ENCODE assay signal across 1 cellular context in the genomic region with DNA sequence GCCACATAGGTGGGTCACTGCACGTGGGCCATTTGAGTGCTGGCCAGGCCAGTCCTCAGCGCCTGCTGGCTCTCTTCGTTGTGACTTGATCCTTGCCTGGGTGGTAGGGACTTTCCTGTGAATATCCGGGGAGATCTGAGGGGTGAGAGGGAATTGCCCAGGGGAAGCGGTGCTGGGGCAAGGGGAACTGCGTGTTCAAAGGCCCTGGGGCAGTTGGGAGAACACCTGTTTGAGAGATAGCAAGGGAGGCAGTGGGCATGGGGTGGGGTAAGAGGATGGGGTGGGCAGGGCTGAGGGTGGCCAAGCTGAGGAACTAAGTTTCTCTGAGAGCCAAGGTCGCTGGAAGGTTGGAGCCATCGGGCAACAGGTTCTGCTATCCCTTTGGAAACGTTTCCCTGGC.
TF ChIP-seq lines count a peak whose summit lies in the region.

No MANE protein-coding gene starts in this region.

TF ChIP-seq in GM12878, 131 proteins besides CTCF, POLR2A, EP300 and RAD21:
- TF ChIP-seq SMC3 (IDR thresholded peaks at IDR 0.05; ENCODE audit: borderline replicate concordance, low read length) (no peak), TCF3 (IDR thresholded peaks at IDR 0.05; ENCODE audit: borderline replicate concordance, insufficient read depth, low read depth, low read length) (no peak), ZNF384 (IDR thresholded peaks at IDR 0.05; ENCODE audit: borderline replicate concordance, low read depth, low read length) (no peak), SMAD5 (IDR thresholded peaks at IDR 0.05; ENCODE audit: low read depth) (no peak), CEBPB (IDR thresholded peaks at IDR 0.05; ENCODE audit: borderline replicate concordance in 1 of 2, low read depth in 2 of 2, low read length in 2 of 2) (no peak), POU2F2 (IDR thresholded peaks at IDR 0.05; ENCODE audit: borderline replicate concordance, low read depth, low read length) (no peak), LARP7 (IDR thresholded peaks at IDR 0.05) (no peak), KAT2A (conservative IDR thresholded peaks at IDR 0.05; ENCODE audit: control insufficient read depth, low read depth, low read length) (no peak)
- TF ChIP-seq, protein P1, sequence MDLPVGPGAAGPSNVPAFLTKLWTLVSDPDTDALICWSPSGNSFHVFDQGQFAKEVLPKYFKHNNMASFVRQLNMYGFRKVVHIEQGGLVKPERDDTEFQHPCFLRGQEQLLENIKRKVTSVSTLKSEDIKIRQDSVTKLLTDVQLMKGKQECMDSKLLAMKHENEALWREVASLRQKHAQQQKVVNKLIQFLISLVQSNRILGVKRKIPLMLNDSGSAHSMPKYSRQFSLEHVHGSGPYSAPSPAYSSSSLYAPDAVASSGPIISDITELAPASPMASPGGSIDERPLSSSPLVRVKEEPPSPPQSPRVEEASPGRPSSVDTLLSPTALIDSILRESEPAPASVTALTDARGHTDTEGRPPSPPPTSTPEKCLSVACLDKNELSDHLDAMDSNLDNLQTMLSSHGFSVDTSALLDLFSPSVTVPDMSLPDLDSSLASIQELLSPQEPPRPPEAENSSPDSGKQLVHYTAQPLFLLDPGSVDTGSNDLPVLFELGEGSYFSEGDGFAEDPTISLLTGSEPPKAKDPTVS (IDR thresholded peaks at IDR 0.05; ENCODE audit: low read depth, low read length): no peak
TF ChIP-seq in GM12878: peak in this region for 0.
